In the genomic region with DNA sequence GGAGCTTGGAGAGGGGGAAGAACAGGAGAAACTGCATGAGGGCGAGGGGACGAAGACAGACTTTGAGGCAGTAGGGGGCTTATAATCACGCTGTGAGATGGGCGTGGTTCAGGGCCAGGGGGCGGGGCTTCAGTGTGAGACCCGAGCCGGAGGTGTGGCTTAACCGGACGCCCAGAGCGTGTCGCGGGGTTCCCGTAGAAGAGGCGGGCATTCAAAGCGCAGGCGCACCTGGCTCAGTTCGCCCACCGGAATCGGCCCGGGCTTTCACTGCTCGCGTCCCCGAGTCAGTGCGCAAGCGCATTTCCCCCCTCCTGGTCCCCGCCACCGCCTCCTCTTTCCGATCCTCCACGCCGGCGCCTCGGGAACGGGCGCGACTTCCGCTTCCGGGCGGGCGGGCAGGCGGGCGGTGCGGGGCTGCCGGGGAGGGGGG, we compare ENCODE assay signal across 1 cellular context.
A peak's percentile ranks its signal among the peaks of the same experiment; 100 is the strongest.
TF ChIP-seq lines count a peak whose summit lies in the region.

No MANE protein-coding gene starts in this region.

TF ChIP-seq in K562, 482 proteins besides CTCF, POLR2A, EP300 and RAD21 (continued from another document):
- peak; percentile 86 for TF ChIP-seq ZNF407 (IDR thresholded peaks at IDR 0.05; ENCODE audit: low read depth)
- no peak for TF ChIP-seq TAF7 (tag; IDR thresholded peaks at IDR 0.05)
- TF ChIP-seq, protein P1, sequence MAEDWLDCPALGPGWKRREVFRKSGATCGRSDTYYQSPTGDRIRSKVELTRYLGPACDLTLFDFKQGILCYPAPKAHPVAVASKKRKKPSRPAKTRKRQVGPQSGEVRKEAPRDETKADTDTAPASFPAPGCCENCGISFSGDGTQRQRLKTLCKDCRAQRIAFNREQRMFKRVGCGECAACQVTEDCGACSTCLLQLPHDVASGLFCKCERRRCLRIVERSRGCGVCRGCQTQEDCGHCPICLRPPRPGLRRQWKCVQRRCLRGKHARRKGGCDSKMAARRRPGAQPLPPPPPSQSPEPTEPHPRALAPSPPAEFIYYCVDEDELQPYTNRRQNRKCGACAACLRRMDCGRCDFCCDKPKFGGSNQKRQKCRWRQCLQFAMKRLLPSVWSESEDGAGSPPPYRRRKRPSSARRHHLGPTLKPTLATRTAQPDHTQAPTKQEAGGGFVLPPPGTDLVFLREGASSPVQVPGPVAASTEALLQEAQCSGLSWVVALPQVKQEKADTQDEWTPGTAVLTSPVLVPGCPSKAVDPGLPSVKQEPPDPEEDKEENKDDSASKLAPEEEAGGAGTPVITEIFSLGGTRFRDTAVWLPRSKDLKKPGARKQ (CRISPR knock-in tag; IDR thresholded peaks at IDR 0.05) = no peak
- peak; percentile 72 for TF ChIP-seq CREM (IDR thresholded peaks at IDR 0.05; ENCODE audit: low read depth)
- peak; percentile 42; the same call in 1 of the 2 replicates for TF ChIP-seq SPI1 (IDR thresholded peaks at IDR 0.05; ENCODE audit: borderline replicate concordance, low read depth, low read length)
- no peak for TF ChIP-seq SMARCC2 (IDR thresholded peaks at IDR 0.05; ENCODE audit: low read depth)
- TF ChIP-seq TAL1 (IDR thresholded peaks at IDR 0.05) = no peak
- peak; percentile 97 for TF ChIP-seq VEZF1 (CRISPR knock-in tag; IDR thresholded peaks at IDR 0.05)
- no peak for TF ChIP-seq ZNF24 (IDR thresholded peaks at IDR 0.05)
- no peak for TF ChIP-seq POLR2AphosphoS5 (IDR thresholded peaks at IDR 0.05; ENCODE audit: control insufficient read depth, insufficient read depth, low read depth, low read length)
- peak in 2 of 3 experiments; percentile 19 to 92; a peak in 3 of 6 replicates for TF ChIP-seq ZBTB11 (CRISPR knock-in tag; IDR thresholded peaks at IDR 0.05)
- TF ChIP-seq, protein P2, sequence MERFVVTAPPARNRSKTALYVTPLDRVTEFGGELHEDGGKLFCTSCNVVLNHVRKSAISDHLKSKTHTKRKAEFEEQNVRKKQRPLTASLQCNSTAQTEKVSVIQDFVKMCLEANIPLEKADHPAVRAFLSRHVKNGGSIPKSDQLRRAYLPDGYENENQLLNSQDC (CRISPR knock-in tag; IDR thresholded peaks at IDR 0.05) = no peak
- 0 out of 2 replicates have a peak, but pooled peaks have one; percentile 51 for TF ChIP-seq SP1 (CRISPR knock-in tag; IDR thresholded peaks at IDR 0.05)
- TF ChIP-seq ELF2 (CRISPR knock-in tag; IDR thresholded peaks at IDR 0.05) = peak; percentile 62; the same call in 1 of the 2 replicates
- TF ChIP-seq ETV1 (tag; conservative IDR thresholded peaks at IDR 0.05; ENCODE audit: low read depth) = 0 out of 2 replicates have a peak, but pooled peaks have one; percentile 14
- TF ChIP-seq PPARD (CRISPR knock-in tag; IDR thresholded peaks at IDR 0.05) = no peak
- TF ChIP-seq ELF4 (CRISPR knock-in tag; IDR thresholded peaks at IDR 0.05) = peak; percentile 32; the same call in 1 of the 2 replicates
- TF ChIP-seq LARP7 (IDR thresholded peaks at IDR 0.05) = no peak
- TF ChIP-seq ZBTB7A (IDR thresholded peaks at IDR 0.05; ENCODE audit: borderline replicate concordance, control insufficient read depth, low read depth, low read length) = peak; percentile 59; the same call in 1 of the 2 replicates
- TF ChIP-seq MED1 (CRISPR knock-in tag; IDR thresholded peaks at IDR 0.05; ENCODE audit: borderline replicate concordance) = no peak
- TF ChIP-seq CREB1 (IDR thresholded peaks at IDR 0.05) = peak; percentile 29; the same call in 1 of the 2 replicates
- TF ChIP-seq CREB1 (CRISPR knock-in tag; IDR thresholded peaks at IDR 0.05) = no peak; the same call in 1 of the 2 replicates
- no peak for TF ChIP-seq ZNF212 (CRISPR knock-in tag; IDR thresholded peaks at IDR 0.05)
- TF ChIP-seq HLTF (IDR thresholded peaks at IDR 0.05) = no peak
- TF ChIP-seq POLR2G (IDR thresholded peaks at IDR 0.05; ENCODE audit: low read depth, low read length) = peak; percentile 77
- TF ChIP-seq GABPB1 (CRISPR knock-in tag; IDR thresholded peaks at IDR 0.05) = peak; percentile 87
- no peak for TF ChIP-seq BDP1 (IDR thresholded peaks at IDR 0.05; ENCODE audit: insufficient read depth, insufficient read length)
- TF ChIP-seq, protein P3, sequence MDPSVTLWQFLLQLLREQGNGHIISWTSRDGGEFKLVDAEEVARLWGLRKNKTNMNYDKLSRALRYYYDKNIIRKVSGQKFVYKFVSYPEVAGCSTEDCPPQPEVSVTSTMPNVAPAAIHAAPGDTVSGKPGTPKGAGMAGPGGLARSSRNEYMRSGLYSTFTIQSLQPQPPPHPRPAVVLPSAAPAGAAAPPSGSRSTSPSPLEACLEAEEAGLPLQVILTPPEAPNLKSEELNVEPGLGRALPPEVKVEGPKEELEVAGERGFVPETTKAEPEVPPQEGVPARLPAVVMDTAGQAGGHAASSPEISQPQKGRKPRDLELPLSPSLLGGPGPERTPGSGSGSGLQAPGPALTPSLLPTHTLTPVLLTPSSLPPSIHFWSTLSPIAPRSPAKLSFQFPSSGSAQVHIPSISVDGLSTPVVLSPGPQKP (CRISPR knock-in tag; IDR thresholded peaks at IDR 0.05) = no peak
- TF ChIP-seq FOXJ2 (tag; IDR thresholded peaks at IDR 0.05) = no peak
- no peak for TF ChIP-seq ZNF12 (CRISPR knock-in tag; IDR thresholded peaks at IDR 0.05)
- TF ChIP-seq NFIX (CRISPR knock-in tag; IDR thresholded peaks at IDR 0.05; ENCODE audit: low read depth) = no peak
